8 cellular contexts compared by ENCODE assay signal in genomic region chr18:76518543-76519155, GRCh38. TPM values are rescaled to one million over a fixed set of nuclear protein-coding genes. Genes with fewer than 3 reads are reported as not detected.
A peak's percentile ranks its signal among the peaks of the same experiment; 100 is the strongest.
DNase-seq lines count a peak whose midpoint lies in the region; ATAC-seq lines count a peak whose summit lies in the region.

No MANE protein-coding gene starts in this region.

- WGBS in iPS DF 6.9 (ENCODE audit: insufficient coverage, insufficient read length): no CpG with 5 or more reads among the region's 23 CpGs

- peaks cover 2% of the 10 kb centered on the region; the same call in 1 of the 2 replicates for H3K4me1 ChIP-seq in iPS DF 6.9 (ENCODE audit: control insufficient read depth, insufficient read depth, low read length)

- H3K27ac Mint-ChIP-seq in activated naive CD4-positive, alpha-beta T cell treated with anti-CD3 and anti-CD28 coated beads, Interleukin-2, amount 10 ng/mL, durations not matched to agents 7 days and 5 days: no peak overlapping the region
- H3K27ac Mint-ChIP-seq in activated naive CD4-positive, alpha-beta T cell treated with anti-CD3 and anti-CD28 coated beads, Interleukin-2, amount 50 U/mL, for 72 hours: no peak overlapping the region
- no peak overlapping the region for H3K27ac Mint-ChIP-seq in activated naive CD8-positive, alpha-beta T cell

- no peaks in the 10 kb centered on the region for H3K36me3 ChIP-seq in iPS DF 6.9 (ENCODE audit: control insufficient read depth, insufficient read depth, low read length)

- H3K9me3 ChIP-seq in iPS DF 6.9 (ENCODE audit: control insufficient read depth, insufficient read depth, low read length): no peaks in the 10 kb centered on the region

- H3K27me3 ChIP-seq in iPS DF 6.9 (ENCODE audit: control insufficient read depth, insufficient read depth, low read length): no peaks in the 10 kb centered on the region

- peaks cover 15% of the 10 kb centered on the region for H3K4me1 Mint-ChIP-seq in activated naive CD4-positive, alpha-beta T cell treated with anti-CD3 and anti-CD28 coated beads, Interleukin-2, amount 10 ng/mL, durations not matched to agents 7 days and 5 days
- H3K4me1 Mint-ChIP-seq in activated naive CD8-positive, alpha-beta T cell (ENCODE audit: low read depth): peaks cover 19% of the 10 kb centered on the region

- H3K4me3 Mint-ChIP-seq in activated naive CD4-positive, alpha-beta T cell treated with anti-CD3 and anti-CD28 coated beads, Interleukin-2, amount 10 ng/mL, durations not matched to agents 7 days and 5 days: peak overlapping the region; percentile 3
- peak overlapping the region; percentile 78 for H3K4me3 Mint-ChIP-seq in activated naive CD8-positive, alpha-beta T cell

- no peak for DNase-seq in activated naive CD4-positive, alpha-beta T cell treated with anti-CD3 and anti-CD28 coated beads, Interleukin-2, amount 10 ng/mL, durations not matched to agents 7 days and 5 days
- no peak for DNase-seq in activated naive CD4-positive, alpha-beta T cell treated with anti-CD3 and anti-CD28 coated beads, Interleukin-2, amount 50 U/mL, for 72 hours (ENCODE audit: low spot score in 2 of 2)
- DNase-seq in iPS DF 6.9 (ENCODE audit: low read depth, low spot score) (no peak), H4 (ENCODE audit: low spot score) (no peak), SHP77 (lab: John Stamatoyannopoulos, UW) (no peak)
- no peak for DNase-seq in stimulated activated CD4-positive, alpha-beta T cell treated with anti-CD3 and anti-CD28 coated beads, Interleukin-12 subunit alpha, Interleukin-12 subunit beta, amount 100 ng/mL, for 4 hours

- H3K9me3 Mint-ChIP-seq in activated naive CD4-positive, alpha-beta T cell treated with anti-CD3 and anti-CD28 coated beads, Interleukin-2, amount 10 ng/mL, durations not matched to agents 7 days and 5 days: no peaks in the 10 kb centered on the region
- no peaks in the 10 kb centered on the region for H3K9me3 Mint-ChIP-seq in activated naive CD4-positive, alpha-beta T cell treated with anti-CD3 and anti-CD28 coated beads, Interleukin-2, amount 50 U/mL, for 72 hours
- H3K9me3 Mint-ChIP-seq in activated naive CD8-positive, alpha-beta T cell (ENCODE audit: low read depth): no peaks in the 10 kb centered on the region

- H3K27ac ChIP-seq in iPS DF 6.9 (ENCODE audit: low read length) (no peak overlapping the region), skin epidermis (peak overlapping the region in 6 of 21 experiments; percentile 1 to 60 (median 42))

- no peaks in the 10 kb centered on the region for H3K36me3 Mint-ChIP-seq in activated naive CD4-positive, alpha-beta T cell treated with anti-CD3 and anti-CD28 coated beads, Interleukin-2, amount 10 ng/mL, durations not matched to agents 7 days and 5 days
- no peaks in the 10 kb centered on the region for H3K36me3 Mint-ChIP-seq in activated naive CD4-positive, alpha-beta T cell treated with anti-CD3 and anti-CD28 coated beads, Interleukin-2, amount 50 U/mL, for 72 hours
- no peaks in the 10 kb centered on the region for H3K36me3 Mint-ChIP-seq in activated naive CD8-positive, alpha-beta T cell

- peaks cover 34% of the 10 kb centered on the region for H3K27me3 Mint-ChIP-seq in activated naive CD4-positive, alpha-beta T cell treated with anti-CD3 and anti-CD28 coated beads, Interleukin-2, amount 10 ng/mL, durations not matched to agents 7 days and 5 days
- H3K27me3 Mint-ChIP-seq in activated naive CD8-positive, alpha-beta T cell: peaks cover 29% of the 10 kb centered on the region

- CTCF ChIA-PET in activated naive CD4-positive, alpha-beta T cell treated with anti-CD3 and anti-CD28 coated beads, Interleukin-2, amount 10 ng/mL, durations not matched to agents 7 days and 5 days (lab: Charles Lee): no interaction called here

- H3K4me3 ChIP-seq in iPS DF 6.9 (ENCODE audit: low read length) (peak overlapping the region; percentile 36; the same call in 1 of the 2 replicates), skin epidermis (peak overlapping the region in 5 of 7 experiments; percentile 3 to 15 (median 7))

- no peak for ATAC-seq in activated naive CD4-positive, alpha-beta T cell treated with anti-CD3 and anti-CD28 coated beads, Interleukin-2, amount 50 U/mL, for 72 hours

RNA-seq across cellular contexts. Expression of gene ZNF516, which starts 23.6 kb away (rescaled TPM):
- 10 to 100 TPM in 1 of 2 donors, 1 to 10 TPM in 1; 7.9 to 13.8 TPM for total RNA-seq in activated naive CD4-positive, alpha-beta T cell treated with anti-CD3 and anti-CD28 coated beads, Interleukin-2, amount 50 U/mL, for 72 hours
- total RNA-seq in H4 (2014; rRNA removed; shearing (Covaris generic)): 7.0 and 7.4 TPM in 2 replicates
